In genomic region chr5:88883059-88883565, GRCh38 we compare ENCODE assay signal across 8 cellular contexts. TPM values are rescaled to one million over a fixed set of nuclear protein-coding genes. Genes with fewer than 3 reads are reported as not detected.
DNase-seq lines count a peak whose midpoint lies in the region; ATAC-seq, FAIRE-seq and TF ChIP-seq lines count a peak whose summit lies in the region.

TSS of gene MEF2C (minus strand) at chr5:88883184. CDS start at chr5:88823788, 59,396 bp downstream.

- no peaks in the 10 kb centered on the region for H3K36me3 ChIP-seq in adrenal gland (replicated peaks in 1 of 2)

- CTCF ChIA-PET in A549 (lab: Yijun Ruan, JAX), result no interaction called here

- POLR2A ChIA-PET in A549 (lab: Yijun Ruan, JAX), result no interaction called here

- no peak for TF ChIP-seq RAD21 in A549 (conservative IDR thresholded peaks at IDR 0.05 in 1 of 2, IDR thresholded peaks at IDR 0.05 in 1 of 2)

- ATAC-seq in A549, result peak; percentile 71 to 72
- peak; percentile 39 for ATAC-seq in HG02981 (IDR thresholded peaks at IDR 0.05; ENCODE audit: unreplicated experiment)
- ATAC-seq in Right ventricle myocardium superior (ENCODE audit: poor library complexity), result peak; percentile 85

- no peak within 1 kb of the TSS for H3K27ac ChIP-seq in A549
- H3K27ac ChIP-seq in adrenal gland, result peak within 1 kb of the TSS; percentile 81 to 98 (median 90)

- peak within 1 kb of the TSS; percentile 54 for H3K4me3 ChIP-seq in A549
- peak within 1 kb of the TSS; percentile 19 to 96 (median 67) for H3K4me3 ChIP-seq in adrenal gland

- TF ChIP-seq CTCF in A549 (IDR thresholded peaks at IDR 0.05) (no peak), adrenal gland (IDR thresholded peaks at IDR 0.05) (no peak)

- no peak for TF ChIP-seq EP300 in A549 (IDR thresholded peaks at IDR 0.05)

- TF ChIP-seq POLR2A in A549 (IDR thresholded peaks at IDR 0.05; ENCODE audit: low read length) (no peak), GM12892 (IDR thresholded peaks at IDR 0.05; ENCODE audit: low read depth, low read length) (peak; percentile 95), adrenal gland (IDR thresholded peaks at IDR 0.05) (peak; percentile 87 to 94)

- H3K4me1 ChIP-seq in A549 (peaks cover 6% of the 10 kb centered on the region; the same call in 1 of the 3 replicates), adrenal gland (replicated peaks in 1 of 2) (peaks cover 21 to 51% of the 10 kb centered on the region in 2 donors)

- intact Hi-C loops in adrenal gland (cut with DNase I), result loop anchor here (5.0 to 10.0 kb wide), 4 partner anchors 46 to 151 kb away; no protein-coding TSS in a partner anchor
- intact Hi-C loops in Right ventricle myocardium superior (cut with DNase I), result loop anchor here (5.0 kb wide), 3 partner anchors 56 to 151 kb away; no protein-coding TSS in a partner anchor

- peak in 1 of 2 experiments; percentile 4 for DNase-seq in A549 (ENCODE audit: low read depth in 1 of 2, low spot score in 1 of 2)
- DNase-seq in GM12892 (ENCODE audit: insufficient read length), result peak; percentile 33
- DNase-seq in NCI-H774 (lab: John Stamatoyannopoulos, UW), result peak; percentile 63
- DNase-seq in adrenal gland, result peak; percentile 78 to 87 (median 84)
- peak; percentile 83 for DNase-seq in Right ventricle myocardium superior
- peak in 54 of 56 donors; percentile 10 to 84 (median 67) for DNase-seq in nucleus accumbens (lab: John Stamatoyannopoulos, UW)
- DNase-seq in activated effector memory CD4-positive, alpha-beta T cell treated with anti-CD3 and anti-CD28 coated beads, Interleukin-2, amount 50 U/mL, for 16 hours, result no peak

- H3K4me2 ChIP-seq in A549, result peak within 1 kb of the TSS; percentile 98

- 2% methylated on average over 19 of the region's 41 CpGs for WGBS in A549 (ENCODE audit: missing lambda C conversion rate)
- WGBS in adrenal gland, 4 donors, result 0 to 1% (median 1%) methylated on average over 40 to 41 of the region's 41 CpGs

- H3K9me3 ChIP-seq in A549, result no peaks in the 10 kb centered on the region
- H3K9me3 ChIP-seq in adrenal gland (replicated peaks in 1 of 3), result no peaks in the 10 kb centered on the region

- no peaks in the 10 kb centered on the region for H3K27me3 ChIP-seq in adrenal gland

- FAIRE-seq in A549 (lab: Jason Lieb, UNC) (no peak), GM12892 (lab: Jason Lieb, UNC) (peak; percentile 95)

TF ChIP-seq in A549, 52 proteins besides CTCF, POLR2A, EP300 and RAD21:
- TF ChIP-seq FOSB (CRISPR knock-in tag; IDR thresholded peaks at IDR 0.05) (no peak), HMGXB4 (CRISPR knock-in tag; IDR thresholded peaks at IDR 0.05; ENCODE audit: borderline replicate concordance) (no peak), TP53 (CRISPR knock-in tag; IDR thresholded peaks at IDR 0.05) (no peak), RCOR1 (IDR thresholded peaks at IDR 0.05; ENCODE audit: low read depth, low read length) (no peak), EHF (CRISPR knock-in tag; IDR thresholded peaks at IDR 0.05) (no peak), MAFK (IDR thresholded peaks at IDR 0.05; ENCODE audit: partially characterized antibody) (no peak), FOSL2 (IDR thresholded peaks at IDR 0.05) (no peak), FOSL2 (CRISPR knock-in tag; IDR thresholded peaks at IDR 0.05) (no peak), CBX2 (IDR thresholded peaks at IDR 0.05; ENCODE audit: borderline replicate concordance, low read depth) (no peak), PBX3 (IDR thresholded peaks at IDR 0.05) (no peak), KDM5A (IDR thresholded peaks at IDR 0.05) (no peak), USF2 (IDR thresholded peaks at IDR 0.05) (no peak), MAX (IDR thresholded peaks at IDR 0.05) (no peak), HOXB13 (CRISPR knock-in tag; IDR thresholded peaks at IDR 0.05; ENCODE audit: low read depth) (no peak), MAZ (IDR thresholded peaks at IDR 0.05; ENCODE audit: borderline replicate concordance, low read depth, low read length) (no peak), BCL3 (IDR thresholded peaks at IDR 0.05) (no peak), NFE2L2 (conservative IDR thresholded peaks at IDR 0.05; ENCODE audit: low read length) (no peak), NPAS2 (CRISPR knock-in tag; IDR thresholded peaks at IDR 0.05; ENCODE audit: borderline replicate concordance) (no peak)

RNA-seq across cellular contexts. Expression of gene MEF2C, which starts in this region (rescaled TPM):
- polyA plus RNA-seq in A549 (2011; rRNA removed) (0.03 and 0.05 TPM in 2 replicates), A549 (2017; fragmentation: RNase III; extraction: RNeasy Plus Mini Kit Qiagen cat#74134 plus additional on column Dnase treatment) (0.06 to 0.12 TPM (median 0.10 TPM) in 3 replicates), adrenal gland (10 to 100 TPM; 26.8 to 63.7 (median 36.4) TPM)
- not detected in 2 replicates for polyA plus RNA-seq in A549 (2012; cell fraction: cytosol; rRNA removed)
- polyA plus RNA-seq in A549 (2012; cell fraction: nucleus; rRNA removed), result not detected in 2 replicates
- 0.05 and 0.12 TPM in 2 replicates for polyA minus RNA-seq in A549 (2011; rRNA and poly(A)+ RNA removed)
- polyA plus RNA-seq in GM12892 (2012; ENCODE audit: missing spikeins), result 207 TPM
- total RNA-seq in adrenal gland (100 to 1,000 TPM in 2 of 8 donors, 10 to 100 TPM in 6; 43.6 to 172 (median 79.4) TPM), Right ventricle myocardium superior (52.3 TPM)

Comparison
In these comparisons a context has a peak if more than half of its experiments do, and no peak if none do; other contexts are left out.
1. RNA of gene MEF2C (polyA plus RNA-seq): 26.8 to 63.7 TPM in adrenal gland; 0.03 to 0.12 TPM in A549; every median in the first group is over 10 times any median in the second.
2. Peak in ATAC-seq, H3K4me3 ChIP-seq and H3K4me2 ChIP-seq in A549; RNA of the gene not detected or under 1 TPM.
3. H3K27ac ChIP-seq: peak in adrenal gland (5 of 5); none in A549 (0 of 2).
4. Peak in every context shown above with its lines, with median percentiles within 50 percentile points of each other: ATAC-seq.